13 cellular contexts compared by ENCODE assay signal in genomic region chr22:23509571-23510302, GRCh38.
DNase-seq lines count a peak whose midpoint lies in the region; TF ChIP-seq lines count a peak whose summit lies in the region.
"Had no signal": no experiment of that assay in that cellular context is flagged by ENCODE, and none has a peak within 500 bp of the region (broad histone marks: within the 10 kb centered on the region; RNA-seq: fewer than 3 reads in every experiment).

No MANE protein-coding gene starts in this region.

- H3K27me3 Mint-ChIP-seq in progenitor cell of endocrine pancreas (no peaks in the 10 kb centered on the region), Calu3 (ENCODE audit: unreplicated experiment) (peaks cover 3% of the 10 kb centered on the region)

- no peaks in the 10 kb centered on the region for H3K9me3 Mint-ChIP-seq in progenitor cell of endocrine pancreas (ENCODE audit: low read depth)
- H3K9me3 Mint-ChIP-seq in Calu3 (ENCODE audit: low read depth, unreplicated experiment): no peaks in the 10 kb centered on the region
- H3K9me3 Mint-ChIP-seq: activated T-helper 2 cell treated with anti-CD3 and anti-CD28 coated beads, Interferon-gamma antibody, Interleukin-2, Interleukin-4, amounts not matched to agents 10 μg/mL and 5 μg/mL and 100 μg/mL, durations not matched to agents 14 hours and 24 hours and 36 hours; CD4-positive, alpha-beta memory T cell had no signal

- H3K27ac Mint-ChIP-seq in progenitor cell of endocrine pancreas (peak overlapping the region; percentile 51), Calu3 (ENCODE audit: unreplicated experiment) (no peak overlapping the region)
- H3K27ac Mint-ChIP-seq: activated T-helper 2 cell treated with anti-CD3 and anti-CD28 coated beads, Interferon-gamma antibody, Interleukin-2, Interleukin-4, amounts not matched to agents 10 μg/mL and 5 μg/mL and 100 μg/mL, durations not matched to agents 14 hours and 24 hours and 36 hours had no signal

- CTCF ChIA-PET in Calu3 (lab: Charles Lee): no interaction called here

- DNase-seq in ELF-1 (ENCODE audit: low read depth, low spot score): peak; percentile 71
- DNase-seq in NCI-H510A treated with DMSO at 0.1 percent for 48 hours (lab: John Stamatoyannopoulos, UW): peak; percentile 67
- peak; percentile 74 for DNase-seq in fibroblast of mammary gland (ENCODE audit: low read depth)
- DNase-seq in progenitor cell of endocrine pancreas (ENCODE audit: low spot score, unreplicated experiment): no peak
- DNase-seq in DMS 273 (lab: John Stamatoyannopoulos, UW; ENCODE audit: unreplicated experiment): no peak
- no peak for DNase-seq in NCI-H2081 treated with DMSO at 0.1 percent for 48 hours (lab: John Stamatoyannopoulos, UW)
- DNase-seq in Calu3: no peak
- DNase-seq in activated CD4-positive, alpha-beta T cell treated with anti-CD3 and anti-CD28 coated beads for 48 hours: no peak
- DNase-seq: CD4-positive, alpha-beta memory T cell; NCI-H2081; stimulated activated naive CD8-positive, alpha-beta T cell treated with anti-CD3 and anti-CD28 coated beads, Interleukin-15, Interleukin-2, amounts not matched to agents 100 U/mL and 50 U/mL, for 24 hours had no signal

- no peaks in the 10 kb centered on the region for H3K36me3 Mint-ChIP-seq in progenitor cell of endocrine pancreas (ENCODE audit: insufficient read depth)
- H3K36me3 Mint-ChIP-seq in Calu3 (ENCODE audit: insufficient read depth, unreplicated experiment): no peaks in the 10 kb centered on the region
- H3K36me3 Mint-ChIP-seq: CD4-positive, alpha-beta memory T cell had no signal

- BruUV-seq in Calu3 (replicated peaks; lab: Mats Ljungman, UMichigan): no TSS peak

- H3K4me1 Mint-ChIP-seq in progenitor cell of endocrine pancreas (ENCODE audit: low read depth) (peaks cover 1% of the 10 kb centered on the region), Calu3 (ENCODE audit: low read depth, unreplicated experiment) (no peaks in the 10 kb centered on the region)
- H3K4me1 Mint-ChIP-seq: CD4-positive, alpha-beta memory T cell had no signal

- H3K4me3 ChIP-seq in fibroblast of mammary gland (ENCODE audit: control insufficient read depth, low read depth, low read length): no peak overlapping the region
- H3K4me3 ChIP-seq: breast epithelium had no signal

- no peak for TF ChIP-seq CTCF in fibroblast of mammary gland (conservative IDR thresholded peaks at IDR 0.05; ENCODE audit: control insufficient read depth, insufficient read depth, low read depth, low read length)
- TF ChIP-seq CTCF in progenitor cell of endocrine pancreas (IDR thresholded peaks at IDR 0.05; ENCODE audit: unreplicated experiment): no peak
- no peak for TF ChIP-seq CTCF in Calu3 (IDR thresholded peaks at IDR 0.05; ENCODE audit: unreplicated experiment)

- intact Hi-C loops in Calu3 (cut with micrococcal nuclease; ENCODE audit: unreplicated experiment): no loop called here

- H3K4me3 Mint-ChIP-seq in progenitor cell of endocrine pancreas (ENCODE audit: low read depth) (peak overlapping the region; percentile 7), Calu3 (ENCODE audit: low read depth, unreplicated experiment) (no peak overlapping the region)
- H3K4me3 Mint-ChIP-seq: CD4-positive, alpha-beta memory T cell had no signal

Comparison
In these comparisons a context has a peak if more than half of its experiments do, and no peak if none do; other contexts are left out.
1. DNase-seq: peak in ELF-1 (single experiment), NCI-H510A treated with DMSO at 0.1 percent for 48 hours (single experiment) and fibroblast of mammary gland (single experiment); none in progenitor cell of endocrine pancreas (single experiment), DMS 273 (single experiment), NCI-H2081 treated with DMSO at 0.1 percent for 48 hours (single experiment), Calu3 (single experiment) and activated CD4-positive, alpha-beta T cell treated with anti-CD3 and anti-CD28 coated beads for 48 hours (single experiment).